Comparison of ENCODE assay signal across 37 cellular contexts in genomic region chr18:73079920-73080319, GRCh38.
"Had no signal": no experiment of that assay in that cellular context is flagged by ENCODE, and none has a peak within 500 bp of the region (broad histone marks: within the 10 kb centered on the region; RNA-seq: fewer than 3 reads in every experiment).

No MANE protein-coding gene starts in this region.

- H3K4me2 ChIP-seq: PC-9 had no signal

- H3K27ac Mint-ChIP-seq: activated CD8-positive, alpha-beta T cell treated with anti-CD3 and anti-CD28 coated beads for 36 hours; activated naive CD4-positive, alpha-beta T cell treated with anti-CD3 and anti-CD28 coated beads, Interleukin-2, amount 50 U/mL, for 24 hours; activated naive CD8-positive, alpha-beta T cell treated with anti-CD3 and anti-CD28 coated beads, Interleukin-2, amount 10 ng/mL, durations not matched to agents 7 days and 5 days; activated T-cell treated with anti-CD3 and anti-CD28 coated beads, Interleukin-2, amount 50 U/mL, for 24 hours; activated T-helper 2 cell treated with anti-CD3 and anti-CD28 coated beads, Interferon-gamma antibody, Interleukin-2, Interleukin-4, amounts not matched to agents 10 μg/mL and 5 μg/mL and 100 μg/mL, durations not matched to agents 14 hours and 24 hours and 36 hours; T-helper 17 cell had no signal

- H3K27me3 Mint-ChIP-seq: activated CD8-positive, alpha-beta T cell treated with anti-CD3 and anti-CD28 coated beads for 36 hours; activated naive CD4-positive, alpha-beta T cell treated with anti-CD3 and anti-CD28 coated beads, Interleukin-2, amount 50 U/mL, for 24 hours; activated naive CD8-positive, alpha-beta T cell treated with anti-CD3 and anti-CD28 coated beads, Interleukin-2, amount 10 ng/mL, durations not matched to agents 7 days and 5 days; activated T-cell treated with anti-CD3 and anti-CD28 coated beads, Interleukin-2, amount 50 U/mL, for 24 hours; central memory CD8-positive, alpha-beta T cell; T-helper 17 cell had no signal

- H3K4me3 Mint-ChIP-seq: activated CD8-positive, alpha-beta T cell treated with anti-CD3 and anti-CD28 coated beads for 36 hours; activated naive CD4-positive, alpha-beta T cell treated with anti-CD3 and anti-CD28 coated beads, Interleukin-2, amount 50 U/mL, for 24 hours; activated naive CD8-positive, alpha-beta T cell treated with anti-CD3 and anti-CD28 coated beads, Interleukin-2, amount 10 ng/mL, durations not matched to agents 7 days and 5 days; activated T-cell treated with anti-CD3 and anti-CD28 coated beads, Interleukin-2, amount 50 U/mL, for 24 hours; central memory CD8-positive, alpha-beta T cell; T-helper 17 cell had no signal

- H3K9me3 ChIP-seq: ascending aorta, MG63 had no signal

- FAIRE-seq: RCC 7860 had no signal

- H3K9me3 Mint-ChIP-seq: activated naive CD4-positive, alpha-beta T cell treated with anti-CD3 and anti-CD28 coated beads, Interleukin-2, amount 50 U/mL, for 24 hours had no signal

- H3K27ac ChIP-seq: ascending aorta, cardiac muscle cell, colonic mucosa, PC-9, RWPE1, WERI-Rb-1 had no signal

- H2AFZ ChIP-seq: PC-9 had no signal

- ATAC-seq: activated CD8-positive, alpha-beta T cell treated with anti-CD3 and anti-CD28 coated beads for 36 hours; Right ventricle myocardium inferior; SK-N-SH treated with all-trans-retinoic acid at 6 μM for 48 hours; T-helper 17 cell had no signal

- H3K27me3 ChIP-seq: ascending aorta, cardiac muscle cell, colonic mucosa, MG63 had no signal

- DNase-seq: activated CD4-positive, alpha-beta T cell treated with anti-CD3 and anti-CD28 coated beads for 1 hour; activated CD4-positive, alpha-beta T cell treated with anti-CD3 and anti-CD28 coated beads for 48 hours; activated CD4-positive, alpha-beta T cell treated with anti-CD3 and anti-CD28 coated beads, Interleukin-2, amount 50 U/mL, for 4 hours; activated CD4-positive, CD25-positive, alpha-beta regulatory T cell; activated CD8-positive, alpha-beta T cell treated with anti-CD3 and anti-CD28 coated beads for 36 hours; activated gamma-delta T cell; activated naive CD4-positive, alpha-beta T cell treated with Interleukin-2 at 50 U/mL for 16 hours; activated naive CD8-positive, alpha-beta T cell treated with anti-CD3 and anti-CD28 coated beads, Interleukin-2, amount 10 ng/mL, durations not matched to agents 7 days and 5 days; activated T-cell treated with anti-CD3 and anti-CD28 coated beads, Interleukin-2, amount 50 U/mL, for 24 hours; amygdala; colonic mucosa; Karpas-422; KBM-7; MG63; NCI-H1092; NCI-H146; NCI-H187; NCI-H2029 treated with DMSO at 0.1 percent for 48 hours; NCI-H2107; NCI-H2171; NCI-H510A; NCI-H526; NCI-H748 treated with DMSO at 0.1 percent for 48 hours; NK-92 treated with Interleukin-12 subunit alpha and Interleukin-12 subunit beta, amount 100 ng/mL, for 24 hours; PC-9; SIG-M5; T-helper 17 cell; WERI-Rb-1 had no signal

- H3K4me3 ChIP-seq: ascending aorta, cardiac muscle cell, colonic mucosa, MG63, PC-9 had no signal

- H3K4me1 Mint-ChIP-seq: activated naive CD4-positive, alpha-beta T cell treated with anti-CD3 and anti-CD28 coated beads, Interleukin-2, amount 50 U/mL, for 24 hours; activated naive CD8-positive, alpha-beta T cell treated with anti-CD3 and anti-CD28 coated beads, Interleukin-2, amount 10 ng/mL, durations not matched to agents 7 days and 5 days; central memory CD8-positive, alpha-beta T cell; T-helper 17 cell had no signal

- H3K36me3 Mint-ChIP-seq: activated naive CD4-positive, alpha-beta T cell treated with anti-CD3 and anti-CD28 coated beads, Interleukin-2, amount 50 U/mL, for 24 hours; activated naive CD8-positive, alpha-beta T cell treated with anti-CD3 and anti-CD28 coated beads, Interleukin-2, amount 10 ng/mL, durations not matched to agents 7 days and 5 days had no signal

- H3K36me3 ChIP-seq: ascending aorta, cardiac muscle cell, colonic mucosa, MG63, WERI-Rb-1 had no signal

- H3K4me1 ChIP-seq: ascending aorta, colonic mucosa had no signal
